ENCODE assay signal across 4 cellular contexts in genomic region chr7:127612263-127612662, GRCh38. TPM values are rescaled to one million over a fixed set of nuclear protein-coding genes. Genes with fewer than 3 reads are reported as not detected.
"Had no signal": no experiment of that assay in that cellular context is flagged by ENCODE, and none has a peak within 500 bp of the region (broad histone marks: within the 10 kb centered on the region; RNA-seq: fewer than 3 reads in every experiment).

No MANE protein-coding gene starts in this region.

- H3K4me3 ChIP-seq: GM12878 had no signal

- DNase-seq: GDM1, GF-D8 had no signal

- ATAC-seq: GM12878 had no signal

RNA-seq across cellular contexts. Expression of gene PAX4, which starts 5.7 kb away (rescaled TPM):
- total RNA-seq: G401, GM12878 had no signal
